7 cellular contexts compared by ENCODE assay signal in the genomic region with DNA sequence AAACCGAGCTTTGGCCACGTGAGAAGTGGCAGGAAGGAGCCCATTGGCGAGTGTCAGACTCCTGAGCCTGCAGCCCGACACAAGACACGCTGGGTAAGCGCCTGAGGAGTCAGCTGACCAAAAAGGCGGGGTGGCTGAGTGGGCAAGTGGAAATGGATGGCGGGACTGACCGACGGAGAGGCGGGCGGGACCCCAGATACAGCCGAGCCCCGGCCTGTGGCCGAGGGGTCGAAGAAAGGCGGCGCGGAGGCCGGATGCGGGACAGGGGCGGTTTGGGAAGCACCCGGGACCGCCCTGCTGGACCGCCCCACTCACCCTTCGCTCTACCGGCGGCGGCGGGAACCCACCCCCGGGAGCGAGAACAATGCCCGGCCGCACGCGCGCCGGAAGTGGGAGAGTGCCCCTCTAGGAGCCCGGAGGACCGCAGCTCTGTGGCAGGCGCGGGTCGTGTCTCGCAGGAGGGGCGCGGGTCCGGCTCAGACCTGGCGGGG. TPM values are rescaled to one million over a fixed set of nuclear protein-coding genes. Genes with fewer than 3 reads are reported as not detected.
A peak's percentile ranks its signal among the peaks of the same experiment; 100 is the strongest.
DNase-seq lines count a peak whose midpoint lies in the region; ATAC-seq, FAIRE-seq and TF ChIP-seq lines count a peak whose summit lies in the region.

No MANE protein-coding gene starts in this region.

- intact Hi-C loops in PC-9 (cut with micrococcal nuclease; ENCODE audit: unreplicated experiment), result no loop called here

- H3K14ac ChIP-seq in H1 (ENCODE audit: insufficient read length), result no peak overlapping the region

- no peak overlapping the region for H2BK5ac ChIP-seq in H1 (ENCODE audit: low read depth, low read length)

- POLR2A ChIA-PET in H1 (lab: Charles Lee; ENCODE audit: partially characterized antibody), result interaction anchor here (0.7 to 3.9 kb wide), 13 partner anchors 11 to 326 kb away, joined by 3 to 53 read pairs (median 4); a partner anchor contains a TSS
- POLR2A ChIA-PET in PC-9 (lab: Charles Lee; ENCODE audit: unreplicated experiment), result no interaction called here

- no peak overlapping the region for H3K56ac ChIP-seq in H1 (replicated peaks; ENCODE audit: insufficient read length, low read depth, low read length)

- H2AK5ac ChIP-seq in H1 (ENCODE audit: low read depth, low read length), result no peak overlapping the region

- H3K4ac ChIP-seq in H1 (replicated peaks; ENCODE audit: insufficient read length, low read depth, low read length), result no peak overlapping the region

- CTCF ChIA-PET in H1 (lab: Charles Lee; ENCODE audit: partially characterized antibody) (interaction anchor here (1.0 to 2.5 kb wide), 5 partner anchors 10 to 194 kb away, joined by 3 to 11 read pairs (median 4); a partner anchor contains a TSS), PC-9 (lab: Charles Lee) (no interaction called here)

- H3K79me1 ChIP-seq in H1 (ENCODE audit: low read depth, low read length), result no peaks in the 10 kb centered on the region

- TF ChIP-seq RAD21 in H1 (IDR thresholded peaks at IDR 0.05 in 1 of 2, conservative IDR thresholded peaks at IDR 0.05 in 1 of 2; ENCODE audit: low read depth in 2 of 2, low read length in 2 of 2), result no peak

- no peak overlapping the region for H3K23ac ChIP-seq in H1 (ENCODE audit: insufficient read length)

- peak overlapping the region in 1 of 4 experiments; percentile 50; a peak in 1 of 7 replicates for H3K9ac ChIP-seq in H1 (replicated peaks in 1 of 4; ENCODE audit: extremely low read depth in 1 of 4, low read depth in 3 of 4, low read length in 3 of 4)

- no peak for TF ChIP-seq EP300 in H1 (IDR thresholded peaks at IDR 0.05; ENCODE audit: borderline replicate concordance in 1 of 2, low read depth in 2 of 2, low read length in 2 of 2)

- H2BK120ac ChIP-seq in H1 (replicated peaks; ENCODE audit: low read depth, low read length), result no peak overlapping the region

- H3K9me3 ChIP-seq in H1 (ENCODE audit: insufficient read depth in 2 of 2, low read depth in 1 of 2, low read length in 1 of 2), result peaks cover 0 to 17% of the 10 kb centered on the region in 2 experiments; a peak in 2 of 4 replicates
- H3K9me3 ChIP-seq in PC-9 (ENCODE audit: insufficient read depth, low read depth), result no peaks in the 10 kb centered on the region

- no peak overlapping the region for H2BK12ac ChIP-seq in H1 (ENCODE audit: low read depth, low read length)

- H3K27me3 ChIP-seq in H1 (replicated peaks in 1 of 4; ENCODE audit: control insufficient read depth in 3 of 4, extremely low read depth in 1 of 4, insufficient read depth in 3 of 4, low read length in 3 of 4), result no peaks in the 10 kb centered on the region
- no peaks in the 10 kb centered on the region for H3K27me3 ChIP-seq in PC-9 (ENCODE audit: insufficient read depth, low read depth)

- no peak for TF ChIP-seq POLR2A in H1 (IDR thresholded peaks at IDR 0.05; ENCODE audit: control extremely low read depth in 1 of 2, low read depth in 2 of 2, low read length in 2 of 2)

- no peak overlapping the region for H2AFZ ChIP-seq in H1 (ENCODE audit: low read length)
- no peak overlapping the region for H2AFZ ChIP-seq in PC-9

- H4K5ac ChIP-seq in H1 (ENCODE audit: insufficient read length, low read depth, low read length), result no peak overlapping the region

- no peaks in the 10 kb centered on the region for H3F3A ChIP-seq in PC-9 (ENCODE audit: insufficient read depth, low read depth)

- peak; percentile 81 for DNase-seq in NCI-H1436 (lab: John Stamatoyannopoulos, UW)
- DNase-seq in activated CD8-positive, alpha-beta memory T cell treated with anti-CD3 and anti-CD28 coated beads for 48 hours (ENCODE audit: low read depth in 2 of 3, low spot score in 2 of 3), result peak in 2 of 3 experiments; percentile 35 to 46
- DNase-seq in H1 (ENCODE audit: low read depth in 1 of 2, low spot score in 2 of 2), result no peak
- DNase-seq in mucosa of gallbladder (ENCODE audit: low spot score), result peak; percentile 67
- DNase-seq in stimulated activated CD8-positive, alpha-beta memory T cell treated with anti-CD3 and anti-CD28 coated beads, Interleukin-7, amount 100 ng/mL, for 4 hours (ENCODE audit: low read depth in 2 of 2), result peak; percentile 54 to 72
- DNase-seq in PC-9, result no peak

- H3K4me3 ChIP-seq in H1 (ENCODE audit: extremely low read depth in 1 of 4, insufficient read depth in 2 of 4, low read depth in 3 of 4, low read length in 4 of 4) (peak overlapping the region in 3 of 4 experiments; percentile 17 to 36 (median 36); a peak in 4 of 8 replicates), PC-9 (no peak overlapping the region)

- H2BK20ac ChIP-seq in H1 (ENCODE audit: low read length), result no peak overlapping the region

- no peak overlapping the region for H3K27ac ChIP-seq in H1 (ENCODE audit: low read depth, low read length)
- H3K27ac ChIP-seq in PC-9, result no peak overlapping the region

- H3K4me2 ChIP-seq in H1 (ENCODE audit: insufficient read depth in 1 of 2, low read depth in 2 of 2, low read length in 2 of 2), result peak overlapping the region in 1 of 2 experiments; percentile 59; a peak in 2 of 4 replicates
- no peak overlapping the region for H3K4me2 ChIP-seq in PC-9

- no peaks in the 10 kb centered on the region; a peak in 1 of 7 replicates for H3K4me1 ChIP-seq in H1 (replicated peaks in 1 of 4; ENCODE audit: control insufficient read depth in 3 of 4, insufficient read depth in 4 of 4, low read length in 3 of 4)
- H3K4me1 ChIP-seq in PC-9 (replicated peaks; ENCODE audit: insufficient read depth), result no peaks in the 10 kb centered on the region

- H4K20me1 ChIP-seq in H1 (replicated peaks in 1 of 2; ENCODE audit: control insufficient read depth in 1 of 2, insufficient read depth in 2 of 2, low read length in 2 of 2) (no peaks in the 10 kb centered on the region), PC-9 (ENCODE audit: insufficient read depth) (no peaks in the 10 kb centered on the region)

- H3K36me3 ChIP-seq in H1 (ENCODE audit: control insufficient read depth in 2 of 4, insufficient read depth in 4 of 4, low read length in 3 of 4) (peaks cover 0 to 14% (median 7%) of the 10 kb centered on the region in 4 experiments; a peak in 3 of 8 replicates), PC-9 (ENCODE audit: low read depth) (no peaks in the 10 kb centered on the region)

- no TSS peak for BruUV-seq in PC-9 (replicated peaks; lab: Mats Ljungman, UMichigan)

- no peaks in the 10 kb centered on the region for H3K9me2 ChIP-seq in PC-9 (ENCODE audit: insufficient read depth)

- FAIRE-seq in H1 (lab: Jason Lieb, UNC), result no peak

- H3K18ac ChIP-seq in H1 (ENCODE audit: extremely low read depth, low read length), result no peak overlapping the region

- H3K23me2 ChIP-seq in H1 (ENCODE audit: low read depth, low read length), result no peaks in the 10 kb centered on the region

- H4K8ac ChIP-seq in H1 (ENCODE audit: extremely low read depth, insufficient read depth, low read length), result peak overlapping the region; percentile 93; the same call in 1 of the 2 replicates

- H2BK15ac ChIP-seq in H1 (ENCODE audit: low read length), result no peak overlapping the region

- H3K79me2 ChIP-seq in H1 (ENCODE audit: control insufficient read depth in 1 of 2, insufficient read depth in 2 of 2, low read length in 2 of 2) (no peaks in the 10 kb centered on the region), PC-9 (ENCODE audit: low read depth) (no peaks in the 10 kb centered on the region)

- H4K91ac ChIP-seq in H1 (replicated peaks; ENCODE audit: insufficient read length, low read length), result no peak overlapping the region

- TF ChIP-seq CTCF in H1 (IDR thresholded peaks at IDR 0.05; ENCODE audit: control extremely low read depth in 1 of 3, insufficient read depth in 1 of 3, low read depth in 1 of 3, low read length in 3 of 3) (no peak), PC-9 (conservative IDR thresholded peaks at IDR 0.05) (no peak)

- peak; percentile 83 for ATAC-seq in GM19395 (IDR thresholded peaks at IDR 0.05; ENCODE audit: unreplicated experiment)

- 82% methylated on average over 33 of the region's 48 CpGs; no CpG with 5 or more reads in 1 of the 2 experiments for WGBS in H1 (ENCODE audit: extremely low coverage in 1 of 2, insufficient coverage in 1 of 2, insufficient read length in 1 of 2, insufficient replicate concordance in 2 of 2, low coverage in 1 of 2, low lambda C conversion rate in 2 of 2, missing lambda C conversion rate in 1 of 2), 2 experiments

TF ChIP-seq in H1, 55 proteins besides CTCF, POLR2A, EP300 and RAD21 (continues in another document):
- TF ChIP-seq JUN (IDR thresholded peaks at IDR 0.05; ENCODE audit: low read depth, low read length) (no peak), SP2 (IDR thresholded peaks at IDR 0.05; ENCODE audit: low read length) (peak; percentile 38), FOSL1 (IDR thresholded peaks at IDR 0.05; ENCODE audit: insufficient read depth, low read depth, low read length) (no peak), NRF1 (IDR thresholded peaks at IDR 0.05; ENCODE audit: low read depth, low read length) (no peak)
- TF ChIP-seq, protein P1, sequence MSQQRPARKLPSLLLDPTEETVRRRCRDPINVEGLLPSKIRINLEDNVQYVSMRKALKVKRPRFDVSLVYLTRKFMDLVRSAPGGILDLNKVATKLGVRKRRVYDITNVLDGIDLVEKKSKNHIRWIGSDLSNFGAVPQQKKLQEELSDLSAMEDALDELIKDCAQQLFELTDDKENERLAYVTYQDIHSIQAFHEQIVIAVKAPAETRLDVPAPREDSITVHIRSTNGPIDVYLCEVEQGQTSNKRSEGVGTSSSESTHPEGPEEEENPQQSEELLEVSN (IDR thresholded peaks at IDR 0.05), result peak; percentile 72; the same call in 1 of the 2 replicates

RNA-seq across cellular contexts. Expression of a gene that starts 22.8 kb away (rescaled TPM):
- 9.9 and 10.3 TPM in 2 replicates for total RNA-seq in H1 (2021; fragmentation: NEBNext Ultra II Directional; extraction: Animal tissue kit (Norgen Biotek cat#: 25700))
- 4.3 and 4.4 TPM in 2 replicates for polyA plus RNA-seq in H1 (2011; rRNA removed)
- 6.2 TPM for polyA plus RNA-seq in H1 (2011; cell fraction: cytosol; rRNA removed)
- 17.6 TPM for polyA plus RNA-seq in H1 (2011; cell fraction: nucleus; rRNA removed)
- 8.2 to 10.1 TPM (median 9.6 TPM) in 4 replicates for polyA plus RNA-seq in H1 (2012, experiment 1 of 2)
- 0.80 TPM for polyA plus RNA-seq in H1 (2012, experiment 2 of 2)
- 8.9 TPM for polyA plus RNA-seq in H1 (2013, experiment 1 of 2)
- 7.1 TPM for polyA plus RNA-seq in H1 (2013, experiment 2 of 2)
- polyA minus RNA-seq in H1 (2011; rRNA and poly(A)+ RNA removed), result 11.8 and 13.1 TPM in 2 replicates
- polyA minus RNA-seq in H1 (2011; cell fraction: cytosol; rRNA and poly(A)+ RNA removed), result 8.4 TPM
- polyA minus RNA-seq in H1 (2011; cell fraction: nucleus; rRNA and poly(A)+ RNA removed), result 22.0 TPM
- total RNA-seq in mucosa of gallbladder, result 17.9 TPM
- total RNA-seq in PC-9 (2021), result 16.9 and 18.5 TPM in 2 replicates

RNA-seq across cellular contexts. Expression of a gene that starts 26.4 kb away (rescaled TPM):
- 38.9 and 39.5 TPM in 2 replicates for total RNA-seq in H1 (2021; fragmentation: NEBNext Ultra II Directional; extraction: Animal tissue kit (Norgen Biotek cat#: 25700))
- polyA plus RNA-seq in H1 (2011; rRNA removed), result 9.0 and 9.8 TPM in 2 replicates
- 19.3 TPM for polyA plus RNA-seq in H1 (2011; cell fraction: cytosol; rRNA removed)
- 18.0 TPM for polyA plus RNA-seq in H1 (2011; cell fraction: nucleus; rRNA removed)
- polyA plus RNA-seq in H1 (2012, experiment 1 of 2), result 25.3 to 40.4 TPM (median 29.6 TPM) in 4 replicates
- polyA plus RNA-seq in H1 (2012, experiment 2 of 2), result 3.4 TPM
- polyA plus RNA-seq in H1 (2013, experiment 1 of 2), result 27.2 TPM
- polyA plus RNA-seq in H1 (2013, experiment 2 of 2), result 25.5 TPM
- 27.7 and 39.9 TPM in 2 replicates for polyA minus RNA-seq in H1 (2011; rRNA and poly(A)+ RNA removed)
- polyA minus RNA-seq in H1 (2011; cell fraction: cytosol; rRNA and poly(A)+ RNA removed), result 18.5 TPM
- 44.7 TPM for polyA minus RNA-seq in H1 (2011; cell fraction: nucleus; rRNA and poly(A)+ RNA removed)
- total RNA-seq in mucosa of gallbladder, result 33.1 TPM
- 8.1 and 9.3 TPM in 2 replicates for total RNA-seq in PC-9 (2021)

Comparison
In these comparisons a context has a peak if more than half of its experiments do, and no peak if none do; other contexts are left out.
1. DNase-seq: peak in NCI-H1436 (single experiment), activated CD8-positive, alpha-beta memory T cell treated with anti-CD3 and anti-CD28 coated beads for 48 hours (2 of 3), mucosa of gallbladder (single experiment) and stimulated activated CD8-positive, alpha-beta memory T cell treated with anti-CD3 and anti-CD28 coated beads, Interleukin-7, amount 100 ng/mL, for 4 hours (2 of 2); none in H1 (0 of 2) and PC-9 (0 of 2).